ENCODE assay signal across 1 cellular context in genomic region chr13:23579072-23579885, GRCh38.
TF ChIP-seq lines count a peak whose summit lies in the region.

No MANE protein-coding gene starts in this region.

TF ChIP-seq in HEK293, 187 proteins besides CTCF, POLR2A, EP300 and RAD21 (continued from another document):
- peak; percentile 65 for TF ChIP-seq ZNF600 (tag by site-specific recombination; IDR thresholded peaks at IDR 0.05)
- TF ChIP-seq ZNF341 (tag by site-specific recombination; IDR thresholded peaks at IDR 0.05; ENCODE audit: low read depth): peak; percentile 75
- peak; percentile 75; the same call in 1 of the 2 replicates for TF ChIP-seq ZNF223 (tag by site-specific recombination; IDR thresholded peaks at IDR 0.05)
- 0 out of 2 replicates have a peak, but pooled peaks have one; percentile 31 for TF ChIP-seq REST (tag by site-specific recombination; IDR thresholded peaks at IDR 0.05)
- TF ChIP-seq ZIC2 (tag by site-specific recombination; IDR thresholded peaks at IDR 0.05): peak; percentile 89
- peak; percentile 70; the same call in 1 of the 2 replicates for TF ChIP-seq ZNF561 (tag by site-specific recombination; IDR thresholded peaks at IDR 0.05; ENCODE audit: borderline replicate concordance)
- peak; percentile 44; the same call in 1 of the 2 replicates for TF ChIP-seq GLIS1 (tag by site-specific recombination; IDR thresholded peaks at IDR 0.05)
- TF ChIP-seq ZNF76 (tag by site-specific recombination; IDR thresholded peaks at IDR 0.05; ENCODE audit: borderline replicate concordance, low read depth): peak; percentile 57; the same call in 1 of the 2 replicates
- peak; percentile 72 for TF ChIP-seq ZNF18 (tag by site-specific recombination; IDR thresholded peaks at IDR 0.05)
- no peak for TF ChIP-seq ZNF391 (tag by site-specific recombination; IDR thresholded peaks at IDR 0.05; ENCODE audit: borderline replicate concordance, low read depth)
- no peak for TF ChIP-seq ZNF513 (tag by site-specific recombination; IDR thresholded peaks at IDR 0.05)
- TF ChIP-seq ZNF335 (tag by site-specific recombination; conservative IDR thresholded peaks at IDR 0.05): peak; percentile 77
- peak; percentile 45 for TF ChIP-seq PATZ1 (tag by site-specific recombination; IDR thresholded peaks at IDR 0.05)
- TF ChIP-seq ZBTB10 (tag by site-specific recombination; IDR thresholded peaks at IDR 0.05): 0 out of 2 replicates have a peak, but pooled peaks have one; percentile 13
- no peak for TF ChIP-seq ZNF658 (tag by site-specific recombination; IDR thresholded peaks at IDR 0.05)
- TF ChIP-seq ZNF48 (tag by site-specific recombination; IDR thresholded peaks at IDR 0.05): no peak
- peak; percentile 60 for TF ChIP-seq ZNF398 (tag by site-specific recombination; IDR thresholded peaks at IDR 0.05)
- peak; percentile 92 for TF ChIP-seq ZBTB26 (tag by site-specific recombination; optimal IDR thresholded peaks at IDR 0.05)
- no peak for TF ChIP-seq ZNF791 (tag by site-specific recombination; IDR thresholded peaks at IDR 0.05)
- TF ChIP-seq WT1 (tag by site-specific recombination; IDR thresholded peaks at IDR 0.05): peak; percentile 73
- peak; percentile 95 for TF ChIP-seq KLF9 (tag by site-specific recombination; IDR thresholded peaks at IDR 0.05; ENCODE audit: low read depth)
- peak; percentile 41; the same call in 1 of the 2 replicates for TF ChIP-seq EGR2 (tag by site-specific recombination; IDR thresholded peaks at IDR 0.05; ENCODE audit: low read depth)
- peak; percentile 23; the same call in 1 of the 2 replicates for TF ChIP-seq KLF1 (tag by site-specific recombination; IDR thresholded peaks at IDR 0.05)
